In genomic region chr18:12948055-12948804, GRCh38 we compare ENCODE assay signal across 8 cellular contexts. TPM values are rescaled to one million over a fixed set of nuclear protein-coding genes. Genes with fewer than 3 reads are reported as not detected.
A peak's percentile ranks its signal among the peaks of the same experiment; 100 is the strongest.
DNase-seq lines count a peak whose midpoint lies in the region; ATAC-seq, FAIRE-seq and TF ChIP-seq lines count a peak whose summit lies in the region.

No MANE protein-coding gene starts in this region.

- H3K36me3 ChIP-seq in WERI-Rb-1, result peaks cover 16% of the 10 kb centered on the region
- H3K36me3 ChIP-seq in breast epithelium, result no peaks in the 10 kb centered on the region
- no peaks in the 10 kb centered on the region for H3K36me3 ChIP-seq in small intestine (ENCODE audit: control insufficient read depth in 2 of 2, insufficient read depth in 2 of 2, low read length in 2 of 2)

- intact Hi-C loops in breast epithelium (cut with DNase I; ENCODE audit: low total_unique reads), result no loop called here

- H3K27me3 ChIP-seq in WERI-Rb-1 (ENCODE audit: insufficient read depth, low read depth, severe bottlenecking) (no peaks in the 10 kb centered on the region), breast epithelium (no peaks in the 10 kb centered on the region), small intestine (ENCODE audit: control insufficient read depth in 2 of 2, insufficient read depth in 2 of 2, low read length in 2 of 2) (no peaks in the 10 kb centered on the region)

- H3K4me1 ChIP-seq in breast epithelium (no peaks in the 10 kb centered on the region), small intestine (ENCODE audit: control insufficient read depth in 2 of 2, insufficient read depth in 1 of 2, low read depth in 1 of 2, low read length in 1 of 2) (peaks cover 0 to 5% of the 10 kb centered on the region in 2 donors)

- H3K27ac ChIP-seq in WERI-Rb-1 (peak overlapping the region; percentile 97), breast epithelium (peak overlapping the region; percentile 88 to 99), small intestine (ENCODE audit: low read depth in 1 of 2, low read length in 1 of 2) (peak overlapping the region; percentile 84 to 96)

- peak; percentile 86 for DNase-seq in ACHN
- peak; percentile 97 for DNase-seq in NCI-H2196 (lab: John Stamatoyannopoulos, UW; ENCODE audit: unreplicated experiment)
- DNase-seq in WERI-Rb-1, result peak; percentile 96
- DNase-seq in breast epithelium (ENCODE audit: low spot score in 2 of 2), result peak; percentile 88 to 90
- DNase-seq in iPS-NIHi7 (ENCODE audit: extremely low spot score), result peak; percentile 86
- DNase-seq in small intestine, result peak; percentile 88

- in situ Hi-C loops in ACHN (cut with HindIII; ENCODE audit: low pct_ligation_motif_present, low pct_unique_long_range_greater_than_20kb, low sequenced_read_pairs), result no loop called here

- WGBS in small intestine, 3 donors, result 1 to 2% (median 1%) methylated on average over 50 to 81 of the region's 81 CpGs

- peak; percentile 56 for TF ChIP-seq POLR2A in breast epithelium (IDR thresholded peaks at IDR 0.05)

- TF ChIP-seq CTCF in WERI-Rb-1 (IDR thresholded peaks at IDR 0.05; ENCODE audit: low read depth, low read length), result no peak
- no peak for TF ChIP-seq CTCF in breast epithelium (IDR thresholded peaks at IDR 0.05)

- peaks cover 3% of the 10 kb centered on the region for H3K9me3 ChIP-seq in WERI-Rb-1 (ENCODE audit: severe bottlenecking)
- no peaks in the 10 kb centered on the region for H3K9me3 ChIP-seq in breast epithelium
- no peaks in the 10 kb centered on the region for H3K9me3 ChIP-seq in small intestine (ENCODE audit: control insufficient read depth, low read depth)

- peak overlapping the region; percentile 76 for H3K4me3 ChIP-seq in WERI-Rb-1 (ENCODE audit: low read depth, low read length)
- H3K4me3 ChIP-seq in breast epithelium, result peak overlapping the region; percentile 66 to 87 (median 67)
- peak overlapping the region; percentile 46 to 72 for H3K4me3 ChIP-seq in small intestine (ENCODE audit: low read depth in 1 of 2, low read length in 2 of 2)

- peak; percentile 76 for ATAC-seq in GM18867 (IDR thresholded peaks at IDR 0.05; ENCODE audit: unreplicated experiment)
- peak; percentile 66 for ATAC-seq in HG03095 (IDR thresholded peaks at IDR 0.05; ENCODE audit: unreplicated experiment)

- no peak for FAIRE-seq in small intestine (lab: Jason Lieb, UNC)

RNA-seq across cellular contexts. Expression of gene SEH1L, which starts 0.4 kb away (rescaled TPM):
- 10 to 100 TPM; 29.6 to 45.6 (median 38.5) TPM for total RNA-seq in breast epithelium
- 10 to 100 TPM; 15.2 to 19.8 (median 16.2) TPM for polyA plus RNA-seq in small intestine

RNA-seq across cellular contexts. Expression of gene CEP192, which starts 42.9 kb away (rescaled TPM):
- 10 to 100 TPM; 19.8 to 38.6 (median 23.9) TPM for total RNA-seq in breast epithelium
- 10 to 100 TPM in 2 of 3 donors, 1 to 10 TPM in 1; 9.6 to 13.5 (median 11.3) TPM for polyA plus RNA-seq in small intestine

Comparison
In these comparisons a context has a peak if more than half of its experiments do, and no peak if none do; other contexts are left out.
1. Peak in every context shown above with its lines: DNase-seq, ATAC-seq, H3K4me3 ChIP-seq and H3K27ac ChIP-seq.